Comparison of ENCODE assay signal across 9 cellular contexts in the genomic region with DNA sequence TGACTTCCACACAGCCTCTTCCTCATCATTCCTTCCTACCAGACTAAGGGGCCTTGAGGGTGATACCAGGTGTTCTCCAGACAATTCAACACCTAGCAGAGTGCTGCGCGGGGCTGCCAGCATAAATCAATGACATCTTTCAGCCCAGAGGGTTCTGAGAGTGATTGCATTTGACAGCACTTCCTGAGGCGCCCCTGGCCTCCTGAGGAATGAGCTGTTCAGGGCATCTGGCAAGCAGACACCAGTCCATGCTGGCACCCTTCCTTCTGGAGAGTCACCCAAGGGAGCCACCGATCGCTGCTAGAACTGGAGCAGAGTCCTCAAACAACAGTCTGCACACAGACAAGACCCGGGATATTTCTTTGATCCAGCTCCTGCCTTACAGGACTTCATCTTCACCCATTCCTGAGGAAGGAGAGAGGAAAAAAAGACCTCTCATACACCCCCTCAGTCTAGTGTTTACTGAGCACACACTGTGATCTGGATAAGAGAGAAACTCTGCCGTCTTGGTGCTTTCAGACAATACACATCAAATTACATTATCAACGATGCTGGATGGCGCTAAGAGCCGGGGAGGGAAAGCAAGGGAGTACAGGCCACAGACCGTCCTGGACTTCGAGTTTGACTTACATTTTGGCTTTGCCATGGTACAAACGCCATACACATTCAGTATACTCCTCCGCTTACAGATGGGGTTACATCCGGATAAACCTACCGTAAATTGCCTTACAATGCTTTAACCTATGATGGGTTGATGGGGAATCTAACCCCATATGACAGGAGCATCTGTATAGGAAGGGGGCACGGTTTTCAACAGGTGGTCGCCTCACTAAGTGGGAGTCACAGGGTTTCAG. TPM values are rescaled to one million over a fixed set of nuclear protein-coding genes. Genes with fewer than 3 reads are reported as not detected.
A peak's percentile ranks its signal among the peaks of the same experiment; 100 is the strongest.
DNase-seq lines count a peak whose midpoint lies in the region; ATAC-seq and TF ChIP-seq lines count a peak whose summit lies in the region.
"Had no signal": no experiment of that assay in that cellular context is flagged by ENCODE, and none has a peak within 500 bp of the region (broad histone marks: within the 10 kb centered on the region; RNA-seq: fewer than 3 reads in every experiment).

No MANE protein-coding gene starts in this region.

- no peak for TF ChIP-seq CTCF in NB4 (IDR thresholded peaks at IDR 0.05; ENCODE audit: low read depth, low read length)
- TF ChIP-seq CTCF in neural crest cell (conservative IDR thresholded peaks at IDR 0.05): no peak
- no peak for TF ChIP-seq CTCF in thyroid gland (IDR thresholded peaks at IDR 0.05)

- no peaks in the 10 kb centered on the region for H3K36me3 ChIP-seq in ES-I3 (ENCODE audit: insufficient read depth, low read length)
- H3K36me3 ChIP-seq in thyroid gland: no peaks in the 10 kb centered on the region

- ATAC-seq in HG03342 (IDR thresholded peaks at IDR 0.05; ENCODE audit: unreplicated experiment): no peak

- H3K27ac ChIP-seq in thyroid gland: no peak overlapping the region

- intact Hi-C loops in dendritic cell treated with granulocyte-macrophage colony-stimulating factor and Interleukin-4, amounts not matched to agents 40 ng/mL and 50 ng/mL, for 4 days (cut with micrococcal nuclease): no loop called here
- intact Hi-C loops in thyroid gland (cut with DNase I): no loop called here

- peak overlapping the region; percentile 89; the same call in 1 of the 2 replicates for H3K9ac ChIP-seq in ES-I3 (ENCODE audit: low read depth, low read length)

- peak overlapping the region; percentile 96 for H3K27ac Mint-ChIP-seq in dendritic cell treated with granulocyte-macrophage colony-stimulating factor and Interleukin-4, amounts not matched to agents 40 ng/mL and 50 ng/mL, for 4 days
- peak overlapping the region; percentile 84 for H3K27ac Mint-ChIP-seq in neural crest cell (ENCODE audit: unreplicated experiment)

- TF ChIP-seq POLR2A in NB4 (IDR thresholded peaks at IDR 0.05; ENCODE audit: extremely low read depth, insufficient read length) (no peak), thyroid gland (IDR thresholded peaks at IDR 0.05) (no peak)

- H3K27me3 ChIP-seq in thyroid gland: no peaks in the 10 kb centered on the region

- no peak for DNase-seq in NB4 (ENCODE audit: low read depth)
- no peak for DNase-seq in neural crest cell (ENCODE audit: low read depth, low spot score)
- DNase-seq in thyroid gland: no peak
- no peak for DNase-seq in NCI-H1417 treated with DMSO at 0.1 percent for 48 hours (lab: John Stamatoyannopoulos, UW)
- no peak for DNase-seq in nucleus accumbens (lab: John Stamatoyannopoulos, UW)
- DNase-seq: activated effector memory CD4-positive, alpha-beta T cell treated with Interleukin-2 at 50 U/mL for 16 hours had no signal

- H3K4me3 ChIP-seq in NB4 (ENCODE audit: low read depth, low read length) (peak overlapping the region; percentile 78), thyroid gland (replicated peaks in 1 of 3) (no peak overlapping the region)

- H3K9me3 Mint-ChIP-seq in dendritic cell treated with granulocyte-macrophage colony-stimulating factor and Interleukin-4, amounts not matched to agents 40 ng/mL and 50 ng/mL, for 4 days: no peaks in the 10 kb centered on the region
- no peaks in the 10 kb centered on the region for H3K9me3 Mint-ChIP-seq in neural crest cell

- peak overlapping the region; percentile 89 for H3K4me3 Mint-ChIP-seq in dendritic cell treated with granulocyte-macrophage colony-stimulating factor and Interleukin-4, amounts not matched to agents 40 ng/mL and 50 ng/mL, for 4 days
- peak overlapping the region; percentile 95 for H3K4me3 Mint-ChIP-seq in neural crest cell

- H3K4me1 ChIP-seq in ES-I3 (ENCODE audit: insufficient read depth, low read length) (no peaks in the 10 kb centered on the region), thyroid gland (peaks cover 5 to 13% of the 10 kb centered on the region in 2 donors)

- H3K9me3 ChIP-seq in ES-I3 (ENCODE audit: control insufficient read depth, insufficient read depth, low read length): no peaks in the 10 kb centered on the region
- H3K9me3 ChIP-seq in thyroid gland: no peaks in the 10 kb centered on the region

- peaks cover 25% of the 10 kb centered on the region for H3K4me1 Mint-ChIP-seq in dendritic cell treated with granulocyte-macrophage colony-stimulating factor and Interleukin-4, amounts not matched to agents 40 ng/mL and 50 ng/mL, for 4 days (ENCODE audit: low read depth)
- peaks cover 22% of the 10 kb centered on the region for H3K4me1 Mint-ChIP-seq in neural crest cell

- 82 to 83% methylated on average over 17 to 18 of the region's 18 CpGs for WGBS in thyroid gland, 2 donors

- peaks cover 5% of the 10 kb centered on the region for H3K36me3 Mint-ChIP-seq in dendritic cell treated with granulocyte-macrophage colony-stimulating factor and Interleukin-4, amounts not matched to agents 40 ng/mL and 50 ng/mL, for 4 days (ENCODE audit: low read depth)
- H3K36me3 Mint-ChIP-seq in neural crest cell (ENCODE audit: low read depth): no peaks in the 10 kb centered on the region

- peaks cover 17% of the 10 kb centered on the region for H3K27me3 Mint-ChIP-seq in dendritic cell treated with granulocyte-macrophage colony-stimulating factor and Interleukin-4, amounts not matched to agents 40 ng/mL and 50 ng/mL, for 4 days
- peaks cover 6% of the 10 kb centered on the region for H3K27me3 Mint-ChIP-seq in neural crest cell (ENCODE audit: low read depth)

RNA-seq across cellular contexts. Expression of a gene that starts 23.1 kb away (rescaled TPM):
- total RNA-seq in neural crest cell: 1.6 and 1.9 TPM in 2 replicates
- under 1 TPM in 2 of 4 donors, not detected in 2; 0.92 to 0.98 TPM for total RNA-seq in thyroid gland

RNA-seq across cellular contexts. Expression of a gene that starts 38.4 kb away (rescaled TPM):
- total RNA-seq in neural crest cell (34.9 and 38.0 TPM in 2 replicates), thyroid gland (10 to 100 TPM; 18.8 to 37.1 (median 21.2) TPM)
